19 cellular contexts compared by ENCODE assay signal in genomic region chr3:178003756-178004155, GRCh38.
DNase-seq lines count a peak whose midpoint lies in the region; ATAC-seq, FAIRE-seq and TF ChIP-seq lines count a peak whose summit lies in the region.
"Had no signal": no experiment of that assay in that cellular context is flagged by ENCODE, and none has a peak within 500 bp of the region (broad histone marks: within the 10 kb centered on the region; RNA-seq: fewer than 3 reads in every experiment).

No MANE protein-coding gene starts in this region.

- H3F3A ChIP-seq in GM23338 (replicated peaks; ENCODE audit: low read depth), result no peaks in the 10 kb centered on the region
- no peaks in the 10 kb centered on the region for H3F3A ChIP-seq in PC-9 (ENCODE audit: insufficient read depth, low read depth)

- TF ChIP-seq CTCF in AG10803 (conservative IDR thresholded peaks at IDR 0.05; ENCODE audit: low read length), result no peak
- no peak for TF ChIP-seq CTCF in GM23338 (conservative IDR thresholded peaks at IDR 0.05; ENCODE audit: low read depth in 2 of 2)
- TF ChIP-seq CTCF in PC-9 (conservative IDR thresholded peaks at IDR 0.05), result no peak
- no peak for TF ChIP-seq CTCF in right atrium auricular region (IDR thresholded peaks at IDR 0.05)

- CTCF ChIA-PET in PC-9 (lab: Charles Lee), result no interaction called here

- ATAC-seq in GM23338, result no peak
- ATAC-seq: natural killer cell treated with Interleukin-12 subunit alpha and Interleukin-12 subunit beta and Interleukin-15 and Interleukin-18, amount 100 ng/mL, for 72 hours had no signal

- no peaks in the 10 kb centered on the region for H3K36me3 Mint-ChIP-seq in GM23338 (ENCODE audit: low read depth)

- H3K27ac ChIP-seq in GM23338 (ENCODE audit: low read depth) (no peak overlapping the region), PC-9 (no peak overlapping the region), right atrium auricular region (no peak overlapping the region)
- H3K27ac ChIP-seq: SK-N-MC had no signal

- no peaks in the 10 kb centered on the region for H3K79me2 ChIP-seq in GM23338 (replicated peaks; ENCODE audit: insufficient read depth)
- no peaks in the 10 kb centered on the region for H3K79me2 ChIP-seq in PC-9 (ENCODE audit: low read depth)

- POLR2A ChIA-PET in PC-9 (lab: Charles Lee; ENCODE audit: unreplicated experiment), result no interaction called here

- intact Hi-C loops in PC-9 (cut with micrococcal nuclease; ENCODE audit: unreplicated experiment), result no loop called here

- no peaks in the 10 kb centered on the region for H3K9me3 Mint-ChIP-seq in GM23338

- DNase-seq in AG10803 (ENCODE audit: low read depth), result peak; percentile 75
- no peak for DNase-seq in GM23338 (ENCODE audit: low spot score)
- DNase-seq in PC-9, result no peak
- DNase-seq in fibroblast of gingiva (ENCODE audit: low read depth), result peak; percentile 21
- DNase-seq in right atrium auricular region (ENCODE audit: low spot score), result no peak
- DNase-seq in HTR-8/SVneo (ENCODE audit: insufficient read length, low spot score), result no peak
- no peak for DNase-seq in SIG-M5 treated with dmso at 0.1 percent for 504 hours (lab: John Stamatoyannopoulos, UW; ENCODE audit: unreplicated experiment)
- DNase-seq in NCI-H2171 (lab: John Stamatoyannopoulos, UW), result no peak
- DNase-seq: activated CD4-positive, alpha-beta T cell treated with anti-CD3 and anti-CD28 coated beads, Interleukin-2, amount 50 U/mL, for 4 hours; activated T-cell treated with anti-CD3 and anti-CD28 coated beads, Interleukin-2, amount 50 U/mL, for 24 hours; Calu3; GDM1; NCI-H187; NCI-H446 treated with DMSO at 0.1 percent for 48 hours had no signal

- FAIRE-seq in HTR-8/SVneo (lab: Jason Lieb, UNC), result no peak
- FAIRE-seq: GM12891, H1 had no signal

- H3K4me1 ChIP-seq in GM23338 (ENCODE audit: insufficient read depth), result no peaks in the 10 kb centered on the region
- H3K4me1 ChIP-seq in PC-9 (replicated peaks; ENCODE audit: insufficient read depth), result no peaks in the 10 kb centered on the region
- no peaks in the 10 kb centered on the region for H3K4me1 ChIP-seq in right atrium auricular region

- no peak overlapping the region for H3K27ac Mint-ChIP-seq in GM23338
- H3K27ac Mint-ChIP-seq: activated T-cell treated with anti-CD3 and anti-CD28 coated beads, Interleukin-2, amount 50 U/mL, for 24 hours had no signal

- no peaks in the 10 kb centered on the region for H3K27me3 Mint-ChIP-seq in GM23338 (ENCODE audit: insufficient read depth, low read depth, poor library complexity)
- H3K27me3 Mint-ChIP-seq: activated T-cell treated with anti-CD3 and anti-CD28 coated beads, Interleukin-2, amount 50 U/mL, for 24 hours had no signal

- no peak overlapping the region for H3K4me2 ChIP-seq in GM23338
- no peak overlapping the region for H3K4me2 ChIP-seq in PC-9

- H2AFZ ChIP-seq in GM23338 (peak overlapping the region; percentile 63; the same call in 1 of the 2 replicates), PC-9 (0 out of 2 replicates have a peak overlapping the region, but pooled peaks have one; percentile 23)

- no peaks in the 10 kb centered on the region for H3K4me1 Mint-ChIP-seq in GM23338

- no peak overlapping the region for H3K4me3 Mint-ChIP-seq in GM23338
- H3K4me3 Mint-ChIP-seq: activated T-cell treated with anti-CD3 and anti-CD28 coated beads, Interleukin-2, amount 50 U/mL, for 24 hours; natural killer cell treated with Interleukin-12 subunit alpha and Interleukin-12 subunit beta and Interleukin-15 and Interleukin-18, amount 100 ng/mL, for 72 hours had no signal

- H3K9me2 ChIP-seq in GM23338 (ENCODE audit: insufficient read depth) (no peaks in the 10 kb centered on the region), PC-9 (ENCODE audit: insufficient read depth) (no peaks in the 10 kb centered on the region; the same call in 1 of the 2 replicates)

- no peaks in the 10 kb centered on the region for H3K27me3 ChIP-seq in GM23338 (ENCODE audit: insufficient read depth)
- no peaks in the 10 kb centered on the region for H3K27me3 ChIP-seq in PC-9 (ENCODE audit: insufficient read depth, low read depth)
- no peaks in the 10 kb centered on the region for H3K27me3 ChIP-seq in right atrium auricular region

- H4K20me1 ChIP-seq in GM23338 (replicated peaks; ENCODE audit: insufficient read depth) (no peaks in the 10 kb centered on the region), PC-9 (ENCODE audit: insufficient read depth) (no peaks in the 10 kb centered on the region)

- H3K4me3 ChIP-seq in AG10803 (ENCODE audit: low read length) (no peak overlapping the region), GM23338 (no peak overlapping the region), PC-9 (no peak overlapping the region), right atrium auricular region (no peak overlapping the region)
- H3K4me3 ChIP-seq: lung, SK-N-MC had no signal

- BruUV-seq in PC-9 (replicated peaks; lab: Mats Ljungman, UMichigan), result no TSS peak

- H3K9me3 ChIP-seq in PC-9 (ENCODE audit: insufficient read depth, low read depth) (peaks cover 2% of the 10 kb centered on the region; the same call in 1 of the 2 replicates), right atrium auricular region (peaks cover 0 to 10% of the 10 kb centered on the region in 2 donors)

- H3K36me3 ChIP-seq in GM23338 (ENCODE audit: insufficient read depth), result no peaks in the 10 kb centered on the region
- no peaks in the 10 kb centered on the region for H3K36me3 ChIP-seq in PC-9 (ENCODE audit: low read depth)
- H3K36me3 ChIP-seq in right atrium auricular region, result no peaks in the 10 kb centered on the region

TF ChIP-seq in GM23338, 12 proteins besides CTCF, POLR2A, EP300 and RAD21 (continues in another document):
- TF ChIP-seq ZNF331 (CRISPR knock-in tag; IDR thresholded peaks at IDR 0.05; ENCODE audit: low read depth) (no peak), REST (IDR thresholded peaks at IDR 0.05; ENCODE audit: unreplicated experiment) (no peak), ZNF114 (CRISPR knock-in tag; IDR thresholded peaks at IDR 0.05) (no peak)

Comparison
In these comparisons a context has a peak if more than half of its experiments do, and no peak if none do; other contexts are left out.
1. DNase-seq: peak in AG10803 (single experiment) and fibroblast of gingiva (single experiment); none in GM23338 (single experiment), PC-9 (0 of 2), right atrium auricular region (single experiment), HTR-8/SVneo (single experiment), SIG-M5 treated with dmso at 0.1 percent for 504 hours (single experiment) and NCI-H2171 (single experiment).